8 cellular contexts compared by ENCODE assay signal in the genomic region with DNA sequence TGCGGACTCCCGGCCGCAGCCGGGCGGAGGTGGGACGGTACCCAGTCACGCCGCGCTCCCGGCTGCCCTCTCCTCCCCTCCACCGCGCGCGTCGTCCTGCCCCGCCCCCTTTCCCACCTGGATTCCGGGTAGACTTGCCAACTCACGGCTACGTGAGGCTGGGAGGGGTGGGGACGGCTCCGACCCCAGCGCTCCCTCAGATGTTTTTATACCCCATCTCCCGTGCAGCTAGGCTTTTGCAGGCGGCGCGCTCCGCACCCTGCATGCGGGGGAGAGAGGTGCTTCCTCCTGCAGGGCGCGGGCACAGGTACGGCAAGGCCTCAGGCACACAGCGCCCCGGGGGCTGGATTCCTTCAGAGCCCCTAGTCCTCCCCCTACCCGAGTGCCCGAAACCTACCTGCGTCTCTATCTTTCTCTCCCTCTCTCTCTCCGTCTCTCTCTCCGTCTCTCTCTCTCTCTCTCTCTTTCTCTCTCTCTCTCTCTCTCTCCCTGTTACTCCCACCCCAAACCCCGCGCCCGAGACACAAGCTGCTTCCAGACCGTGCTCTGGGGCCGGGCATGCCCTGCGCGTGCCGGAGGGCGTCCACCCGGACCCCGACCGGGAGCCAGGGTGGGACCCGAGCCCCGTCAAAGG. TPM values are rescaled to one million over a fixed set of nuclear protein-coding genes. Genes with fewer than 3 reads are reported as not detected.
DNase-seq lines count a peak whose midpoint lies in the region; ATAC-seq and TF ChIP-seq lines count a peak whose summit lies in the region.

No MANE protein-coding gene starts in this region.

- DNase-seq in G401 (ENCODE audit: low spot score) = peak; percentile 82
- no peak for DNase-seq in Panc1 (ENCODE audit: low read depth, low spot score)
- peak; percentile 40 for DNase-seq in central memory CD4-positive, alpha-beta T cell
- DNase-seq in AML-193 (lab: John Stamatoyannopoulos, UW) = no peak
- DNase-seq in ureter (ENCODE audit: low spot score) = no peak
- DNase-seq in posterior vena cava (ENCODE audit: low spot score) = no peak
- no peak for DNase-seq in aorta

- 0 out of 2 replicates have a peak, but pooled peaks cover 2% of the 10 kb centered on the region for H3K36me3 ChIP-seq in Panc1 (ENCODE audit: control insufficient read depth, insufficient read depth, low read length)
- H3K36me3 ChIP-seq in aorta (ENCODE audit: control insufficient read depth in 1 of 2, insufficient read depth in 2 of 2, low read length in 1 of 2) = no peaks in the 10 kb centered on the region

- CTCF ChIA-PET in Panc1 (lab: Charles Lee) = no interaction called here

- H3K4me3 ChIP-seq in Panc1 (ENCODE audit: low read depth in 2 of 2, low read length in 2 of 2) = peak overlapping the region; percentile 66 to 72
- peak overlapping the region; percentile 18 for H3K4me3 ChIP-seq in mononuclear cell (ENCODE audit: low read length)
- no peak overlapping the region for H3K4me3 ChIP-seq in aorta (ENCODE audit: low read length in 2 of 2)

- H3K27ac ChIP-seq in Panc1 (ENCODE audit: low read length) = peak overlapping the region; percentile 88
- no peak overlapping the region for H3K27ac ChIP-seq in aorta (ENCODE audit: low read depth in 1 of 2, low read length in 2 of 2)

- H3K4me1 ChIP-seq in Panc1 (ENCODE audit: control insufficient read depth, insufficient read depth, low read length) (peaks cover 37% of the 10 kb centered on the region), mononuclear cell (ENCODE audit: insufficient read depth, low read length) (peaks cover 43% of the 10 kb centered on the region), aorta (ENCODE audit: control insufficient read depth in 1 of 2, insufficient read depth in 2 of 2, low read length in 2 of 2) (no peaks in the 10 kb centered on the region)

- in situ Hi-C loops in G401 (cut with HindIII; ENCODE audit: low sequenced_read_pairs) (no loop called here), Panc1 (cut with HindIII; ENCODE audit: low pct_unique_long_range_greater_than_20kb, low sequenced_read_pairs) (no loop called here)

- no TSS peak for BruUV-seq in Panc1 (replicated peaks; lab: Mats Ljungman, UMichigan)

- no peak for TF ChIP-seq CTCF in Panc1 (IDR thresholded peaks at IDR 0.05)

- intact Hi-C loops in Panc1 (cut with micrococcal nuclease; ENCODE audit: unreplicated experiment) = no loop called here
- intact Hi-C loops in posterior vena cava (cut with DNase I) = no loop called here
- intact Hi-C loops in aorta (cut with DNase I) = no loop called here

- peak; percentile 27 for ATAC-seq in Panc1
- ATAC-seq in aorta (ENCODE audit: low FRiP score) = no peak

- H3K27me3 ChIP-seq in Panc1 (ENCODE audit: control insufficient read depth, insufficient read depth, low read length) (no peaks in the 10 kb centered on the region), mononuclear cell (ENCODE audit: insufficient read depth, low read length) (peaks cover 56% of the 10 kb centered on the region), aorta (ENCODE audit: control insufficient read depth in 1 of 2, insufficient read depth in 2 of 2, low read length in 1 of 2) (no peaks in the 10 kb centered on the region)

- POLR2A ChIA-PET in Panc1 (lab: Charles Lee) = no interaction called here

- WGBS in aorta, 2 donors = 1% methylated on average over 49 to 52 of the region's 52 CpGs

- no peaks in the 10 kb centered on the region for H3K9me3 ChIP-seq in Panc1 (ENCODE audit: control insufficient read depth, insufficient read depth, low read depth, low read length)
- H3K9me3 ChIP-seq in mononuclear cell (ENCODE audit: low read depth, low read length) = no peaks in the 10 kb centered on the region
- H3K9me3 ChIP-seq in aorta (ENCODE audit: control insufficient read depth, low read length) = no peaks in the 10 kb centered on the region

RNA-seq across cellular contexts. Expression of a gene that starts 1.9 kb away (rescaled TPM):
- 5.0 and 17.1 TPM in 2 replicates for total RNA-seq in G401 (2014; rRNA removed; shearing (Covaris generic))
- 78.0 TPM for total RNA-seq in Panc1 (2021; ENCODE audit: unreplicated experiment)
- polyA plus RNA-seq in Panc1 (2012; ENCODE audit: insufficient read length) = 109 TPM
- 1.2 TPM for total RNA-seq in mononuclear cell
- 5.9 TPM for total RNA-seq in ureter
- total RNA-seq in posterior vena cava = 1 to 10 TPM; 7.5 to 8.1 TPM
- 10 to 100 TPM in 1 of 2 donors, 1 to 10 TPM in 1; 6.7 to 20.7 TPM for total RNA-seq in aorta
- polyA plus RNA-seq in aorta = 1 to 10 TPM in 1 of 2 donors, under 1 TPM in 1; 0.97 to 1.9 TPM

Comparison
In these comparisons a context has a peak if more than half of its experiments do, and no peak if none do; other contexts are left out.
1. DNase-seq: peak in G401 (single experiment) and central memory CD4-positive, alpha-beta T cell (single experiment); none in Panc1 (single experiment), AML-193 (0 of 2), ureter (single experiment), posterior vena cava (single experiment) and aorta (0 of 2).
2. H3K4me3 ChIP-seq: peak in Panc1 (2 of 2) and mononuclear cell (single experiment); none in aorta (0 of 2).